ENCODE assay signal across 14 cellular contexts in the genomic region with DNA sequence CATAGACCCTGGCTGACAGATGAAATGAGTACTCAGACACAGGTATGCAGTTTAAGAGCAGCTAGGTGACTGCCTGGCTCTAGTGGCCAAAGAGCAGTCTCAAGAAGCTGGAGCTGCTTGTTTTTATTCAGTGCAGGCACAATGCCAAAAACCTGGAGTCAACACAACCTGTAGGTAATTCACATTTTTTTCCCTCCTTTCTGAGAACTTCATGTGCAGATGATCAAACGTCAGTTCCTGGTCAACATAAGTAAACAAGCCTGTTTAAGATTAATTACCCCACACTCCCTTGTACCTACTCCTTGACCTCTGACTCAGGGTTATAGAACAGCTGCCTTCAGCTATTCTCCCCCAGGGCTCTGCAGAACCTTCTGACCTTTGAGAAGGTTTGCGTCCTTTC. TPM values are rescaled to one million over a fixed set of nuclear protein-coding genes. Genes with fewer than 3 reads are reported as not detected.
A peak's percentile ranks its signal among the peaks of the same experiment; 100 is the strongest.
DNase-seq lines count a peak whose midpoint lies in the region; ATAC-seq lines count a peak whose summit lies in the region.
"Had no signal": no experiment of that assay in that cellular context is flagged by ENCODE, and none has a peak within 500 bp of the region (broad histone marks: within the 10 kb centered on the region; RNA-seq: fewer than 3 reads in every experiment).

No MANE protein-coding gene starts in this region.

- H3K36me3 ChIP-seq in CD8-positive, alpha-beta memory T cell (ENCODE audit: insufficient read depth, low read length) = no peaks in the 10 kb centered on the region
- H3K36me3 ChIP-seq: BE2C had no signal

- no peak overlapping the region for H3K4me3 ChIP-seq in CD8-positive, alpha-beta memory T cell (ENCODE audit: low read length)
- H3K4me3 ChIP-seq: SK-N-MC had no signal

- peaks cover 0 to 2% (median 0%) of the 10 kb centered on the region in 5 donors for H3K9me3 Mint-ChIP-seq in CD8-positive, alpha-beta memory T cell
- no peaks in the 10 kb centered on the region for H3K9me3 Mint-ChIP-seq in activated naive CD8-positive, alpha-beta T cell treated with anti-CD3 and anti-CD28 coated beads, Interleukin-2, amount 50 U/mL, for 24 hours

- CTCF ChIA-PET in CD8-positive, alpha-beta memory T cell (lab: Charles Lee) = no interaction called here

- peaks cover 0 to 5% (median 0%) of the 10 kb centered on the region in 3 donors for H3K36me3 Mint-ChIP-seq in CD8-positive, alpha-beta memory T cell
- no peaks in the 10 kb centered on the region for H3K36me3 Mint-ChIP-seq in activated naive CD8-positive, alpha-beta T cell treated with anti-CD3 and anti-CD28 coated beads, Interleukin-2, amount 50 U/mL, for 24 hours (ENCODE audit: low read depth)
- H3K36me3 Mint-ChIP-seq: CD4-positive, alpha-beta memory T cell had no signal

- ATAC-seq in activated naive CD8-positive, alpha-beta T cell treated with anti-CD3 and anti-CD28 coated beads, Interleukin-2, amount 50 U/mL, for 24 hours = no peak
- ATAC-seq in GM18498 (IDR thresholded peaks at IDR 0.05; ENCODE audit: unreplicated experiment) = no peak

- H3K27me3 ChIP-seq in CD8-positive, alpha-beta memory T cell (ENCODE audit: insufficient read depth, low read length, poor library complexity, severe bottlenecking) = no peaks in the 10 kb centered on the region
- H3K27me3 ChIP-seq: BE2C had no signal

- H3K27me3 Mint-ChIP-seq in CD8-positive, alpha-beta memory T cell = peaks cover 24 to 45% of the 10 kb centered on the region in 2 donors
- H3K27me3 Mint-ChIP-seq in activated naive CD8-positive, alpha-beta T cell treated with anti-CD3 and anti-CD28 coated beads, Interleukin-2, amount 50 U/mL, for 24 hours = peaks cover 13% of the 10 kb centered on the region

- no peaks in the 10 kb centered on the region for H3K9me3 ChIP-seq in CD8-positive, alpha-beta memory T cell (ENCODE audit: low read length)
- H3K9me3 ChIP-seq: BE2C had no signal

- no peak overlapping the region for H3K4me3 Mint-ChIP-seq in CD8-positive, alpha-beta memory T cell
- no peak overlapping the region for H3K4me3 Mint-ChIP-seq in activated naive CD8-positive, alpha-beta T cell treated with anti-CD3 and anti-CD28 coated beads, Interleukin-2, amount 50 U/mL, for 24 hours
- H3K4me3 Mint-ChIP-seq: CD4-positive, alpha-beta memory T cell had no signal

- H3K27ac Mint-ChIP-seq in CD8-positive, alpha-beta memory T cell = no peak overlapping the region
- H3K27ac Mint-ChIP-seq in activated naive CD8-positive, alpha-beta T cell treated with anti-CD3 and anti-CD28 coated beads, Interleukin-2, amount 50 U/mL, for 24 hours = no peak overlapping the region
- H3K27ac Mint-ChIP-seq: CD4-positive, alpha-beta memory T cell had no signal

- POLR2A ChIA-PET in CD8-positive, alpha-beta memory T cell (lab: Charles Lee) = no interaction called here

- DNase-seq in CD8-positive, alpha-beta memory T cell = no peak
- peak; percentile 60 for DNase-seq in DMS53 treated with DMSO at 0.1 percent for 48 hours (lab: John Stamatoyannopoulos, UW; ENCODE audit: unreplicated experiment)
- DNase-seq in NCI-H69 (lab: John Stamatoyannopoulos, UW) = peak; percentile 54
- peak; percentile 26 for DNase-seq in epithelial cell of prostate (ENCODE audit: low read depth, low spot score)
- DNase-seq in activated naive CD8-positive, alpha-beta T cell treated with anti-CD3 and anti-CD28 coated beads, Interleukin-2, amount 50 U/mL, for 24 hours = no peak
- DNase-seq in activated effector memory CD4-positive, alpha-beta T cell treated with anti-CD3 and anti-CD28 coated beads, Interleukin-2, amount 50 U/mL, for 16 hours = no peak
- DNase-seq: BE2C; CD4-positive, alpha-beta memory T cell; Kasumi-1; NCI-H1694 treated with DMSO at 0.1 percent for 48 hours; NCI-H2171; NCI-H510A had no signal

- no peaks in the 10 kb centered on the region for H3K4me1 Mint-ChIP-seq in CD8-positive, alpha-beta memory T cell
- no peaks in the 10 kb centered on the region for H3K4me1 Mint-ChIP-seq in activated naive CD8-positive, alpha-beta T cell treated with anti-CD3 and anti-CD28 coated beads, Interleukin-2, amount 50 U/mL, for 24 hours
- H3K4me1 Mint-ChIP-seq: CD4-positive, alpha-beta memory T cell had no signal

- H3K4me1 ChIP-seq in CD8-positive, alpha-beta memory T cell (ENCODE audit: insufficient read depth, low read length) = no peaks in the 10 kb centered on the region
- H3K4me1 ChIP-seq: BE2C had no signal

- H3K27ac ChIP-seq in CD8-positive, alpha-beta memory T cell (ENCODE audit: low read depth, low read length) = peak overlapping the region; percentile 16
- H3K27ac ChIP-seq in epithelial cell of prostate = no peak overlapping the region
- H3K27ac ChIP-seq: SK-N-MC had no signal

RNA-seq across cellular contexts. Expression of a gene that starts 17.3 kb away (rescaled TPM):
- 10 to 100 TPM; 50.0 to 53.4 TPM for total RNA-seq in CD8-positive, alpha-beta memory T cell
- 55.4 TPM for polyA plus RNA-seq in CD8-positive, alpha-beta memory T cell

Comparison
In these comparisons a context has a peak if more than half of its experiments do, and no peak if none do; other contexts are left out.
1. DNase-seq: peak in DMS53 treated with DMSO at 0.1 percent for 48 hours (single experiment), NCI-H69 (single experiment) and epithelial cell of prostate (single experiment); none in CD8-positive, alpha-beta memory T cell (0 of 5), activated naive CD8-positive, alpha-beta T cell treated with anti-CD3 and anti-CD28 coated beads, Interleukin-2, amount 50 U/mL, for 24 hours (single experiment) and activated effector memory CD4-positive, alpha-beta T cell treated with anti-CD3 and anti-CD28 coated beads, Interleukin-2, amount 50 U/mL, for 16 hours (single experiment).